7 cellular contexts compared by ENCODE assay signal in genomic region chr3:33047842-33048834, GRCh38. TPM values are rescaled to one million over a fixed set of nuclear protein-coding genes. Genes with fewer than 3 reads are reported as not detected.
DNase-seq lines count a peak whose midpoint lies in the region; ATAC-seq, FAIRE-seq and TF ChIP-seq lines count a peak whose summit lies in the region.

No MANE protein-coding gene starts in this region.

- H3K27me3 Mint-ChIP-seq in activated CD4-positive, alpha-beta memory T cell treated with anti-CD3 and anti-CD28 coated beads for 36 hours: no peaks in the 10 kb centered on the region
- no peaks in the 10 kb centered on the region for H3K27me3 Mint-ChIP-seq in natural killer cell treated with Interleukin-12 subunit alpha and Interleukin-12 subunit beta and Interleukin-15 and Interleukin-18, amount 100 ng/mL, for 72 hours
- H3K27me3 Mint-ChIP-seq in endothelial cell (ENCODE audit: unreplicated experiment): no peaks in the 10 kb centered on the region

- ATAC-seq in GM19035 (IDR thresholded peaks at IDR 0.05; ENCODE audit: unreplicated experiment): peak; percentile 69
- ATAC-seq in HG03039 (IDR thresholded peaks at IDR 0.05; ENCODE audit: unreplicated experiment): peak; percentile 58
- peak; percentile 66 to 82 for ATAC-seq in natural killer cell treated with Interleukin-12 subunit alpha and Interleukin-12 subunit beta and Interleukin-15 and Interleukin-18, amount 100 ng/mL, for 72 hours

- POLR2A ChIA-PET in activated CD4-positive, alpha-beta memory T cell treated with anti-CD3 and anti-CD28 coated beads for 36 hours (lab: Charles Lee): interaction anchor here (1.0 to 5.3 kb wide), 5 partner anchors 13 to 99 kb away, joined by 3 to 68 read pairs (median 4); no protein-coding TSS in a partner anchor
- POLR2A ChIA-PET in HEK293T (lab: Yijun Ruan, JAX): no interaction called here

- H3K36me3 Mint-ChIP-seq in activated CD4-positive, alpha-beta memory T cell treated with anti-CD3 and anti-CD28 coated beads for 36 hours: peaks cover 48% of the 10 kb centered on the region
- H3K36me3 Mint-ChIP-seq in natural killer cell treated with Interleukin-12 subunit alpha and Interleukin-12 subunit beta and Interleukin-15 and Interleukin-18, amount 100 ng/mL, for 72 hours: peaks cover 19% of the 10 kb centered on the region
- H3K36me3 Mint-ChIP-seq in endothelial cell (ENCODE audit: low read depth, unreplicated experiment): peaks cover 26% of the 10 kb centered on the region

- no peaks in the 10 kb centered on the region for H3K9me3 Mint-ChIP-seq in activated CD4-positive, alpha-beta memory T cell treated with anti-CD3 and anti-CD28 coated beads for 36 hours
- no peaks in the 10 kb centered on the region for H3K9me3 Mint-ChIP-seq in natural killer cell treated with Interleukin-12 subunit alpha and Interleukin-12 subunit beta and Interleukin-15 and Interleukin-18, amount 100 ng/mL, for 72 hours
- no peaks in the 10 kb centered on the region for H3K9me3 Mint-ChIP-seq in endothelial cell (ENCODE audit: unreplicated experiment)

- peaks cover 79% of the 10 kb centered on the region for H3K4me1 Mint-ChIP-seq in activated CD4-positive, alpha-beta memory T cell treated with anti-CD3 and anti-CD28 coated beads for 36 hours (ENCODE audit: low read depth)
- peaks cover 36 to 43% of the 10 kb centered on the region in 2 donors for H3K4me1 Mint-ChIP-seq in natural killer cell treated with Interleukin-12 subunit alpha and Interleukin-12 subunit beta and Interleukin-15 and Interleukin-18, amount 100 ng/mL, for 72 hours (ENCODE audit: low read depth in 2 of 2)
- peaks cover 2% of the 10 kb centered on the region for H3K4me1 Mint-ChIP-seq in endothelial cell (ENCODE audit: unreplicated experiment)

- TF ChIP-seq CTCF in endothelial cell (IDR thresholded peaks at IDR 0.05; ENCODE audit: unreplicated experiment): no peak

- H3K4me3 Mint-ChIP-seq in activated CD4-positive, alpha-beta memory T cell treated with anti-CD3 and anti-CD28 coated beads for 36 hours: peak overlapping the region; percentile 52
- H3K4me3 Mint-ChIP-seq in natural killer cell treated with Interleukin-12 subunit alpha and Interleukin-12 subunit beta and Interleukin-15 and Interleukin-18, amount 100 ng/mL, for 72 hours: peak overlapping the region; percentile 73
- no peak overlapping the region for H3K4me3 Mint-ChIP-seq in endothelial cell (ENCODE audit: unreplicated experiment)

- CTCF ChIA-PET in activated CD4-positive, alpha-beta memory T cell treated with anti-CD3 and anti-CD28 coated beads for 36 hours (lab: Charles Lee): interaction anchor here (0.9 to 6.6 kb wide), 9 partner anchors 11 to 99 kb away, joined by 3 to 38 read pairs (median 6); no protein-coding TSS in a partner anchor
- CTCF ChIA-PET in HEK293T (lab: Yijun Ruan, JAX): interaction anchor here (0.6 kb wide), 1 partner anchor 47 kb away, joined by 3 read pairs; no protein-coding TSS in a partner anchor

- H3K27ac Mint-ChIP-seq in activated CD4-positive, alpha-beta memory T cell treated with anti-CD3 and anti-CD28 coated beads for 36 hours: peak overlapping the region; percentile 96
- peak overlapping the region; percentile 79 to 86 for H3K27ac Mint-ChIP-seq in natural killer cell treated with Interleukin-12 subunit alpha and Interleukin-12 subunit beta and Interleukin-15 and Interleukin-18, amount 100 ng/mL, for 72 hours
- no peak overlapping the region for H3K27ac Mint-ChIP-seq in endothelial cell (ENCODE audit: unreplicated experiment)

- FAIRE-seq in RCC 7860 (lab: Jason Lieb, UNC): no peak

- intact Hi-C loops in activated CD4-positive, alpha-beta memory T cell treated with anti-CD3 and anti-CD28 coated beads for 36 hours (cut with micrococcal nuclease): loop anchor here (1.0 to 2.0 kb wide), 2 partner anchors 15 to 55 kb away; no protein-coding TSS in a partner anchor

- peak; percentile 73 for DNase-seq in activated CD4-positive, alpha-beta memory T cell treated with anti-CD3 and anti-CD28 coated beads for 36 hours
- DNase-seq in natural killer cell treated with Interleukin-12 subunit alpha and Interleukin-12 subunit beta and Interleukin-15 and Interleukin-18, amount 100 ng/mL, for 72 hours (ENCODE audit: low spot score): no peak
- DNase-seq in HEK293T (ENCODE audit: extremely low spot score) (no peak), endothelial cell (ENCODE audit: low spot score) (no peak), RCC 7860 (ENCODE audit: low spot score) (no peak)

TF ChIP-seq in HEK293T, 16 proteins besides CTCF, POLR2A, EP300 and RAD21:
- TF ChIP-seq PKNOX1 (IDR thresholded peaks at IDR 0.05) (no peak), ZNF384 (IDR thresholded peaks at IDR 0.05) (no peak), BHLHE40 (IDR thresholded peaks at IDR 0.05; ENCODE audit: borderline replicate concordance) (no peak), TARDBP (IDR thresholded peaks at IDR 0.05) (no peak), LEF1 (IDR thresholded peaks at IDR 0.05; ENCODE audit: borderline replicate concordance) (no peak), FOXK2 (IDR thresholded peaks at IDR 0.05) (no peak), SP1 (IDR thresholded peaks at IDR 0.05) (no peak), SUZ12 (IDR thresholded peaks at IDR 0.05) (no peak), L3MBTL2 (conservative IDR thresholded peaks at IDR 0.05) (no peak), ELF4 (IDR thresholded peaks at IDR 0.05) (no peak), NFRKB (IDR thresholded peaks at IDR 0.05) (no peak), HDGF (IDR thresholded peaks at IDR 0.05; ENCODE audit: borderline replicate concordance) (no peak), ARNT (IDR thresholded peaks at IDR 0.05) (no peak), FOXM1 (IDR thresholded peaks at IDR 0.05; ENCODE audit: borderline replicate concordance) (no peak), CTBP1 (IDR thresholded peaks at IDR 0.05; ENCODE audit: borderline replicate concordance) (no peak), FOXA1 (IDR thresholded peaks at IDR 0.05) (no peak)

RNA-seq across cellular contexts. Expression of gene GLB1, which starts 48.8 kb away (rescaled TPM):
- total RNA-seq in activated CD4-positive, alpha-beta memory T cell treated with anti-CD3 and anti-CD28 coated beads for 36 hours: 10 to 100 TPM; 47.2 to 52.0 TPM
- total RNA-seq in natural killer cell treated with Interleukin-12 subunit alpha and Interleukin-12 subunit beta and Interleukin-15 and Interleukin-18, amount 100 ng/mL, for 72 hours: 10 to 100 TPM; 70.8 to 71.7 TPM
- 84.6 TPM for total RNA-seq in endothelial cell (ENCODE audit: unreplicated experiment)

RNA-seq across cellular contexts. Expression of gene TMPPE, which starts 48.8 kb away (rescaled TPM):
- total RNA-seq in activated CD4-positive, alpha-beta memory T cell treated with anti-CD3 and anti-CD28 coated beads for 36 hours: 1 to 10 TPM; 6.0 to 6.2 TPM
- 10 to 100 TPM; 14.4 to 14.5 TPM for total RNA-seq in natural killer cell treated with Interleukin-12 subunit alpha and Interleukin-12 subunit beta and Interleukin-15 and Interleukin-18, amount 100 ng/mL, for 72 hours
- 9.8 TPM for total RNA-seq in endothelial cell (ENCODE audit: unreplicated experiment)
